In the genomic region with DNA sequence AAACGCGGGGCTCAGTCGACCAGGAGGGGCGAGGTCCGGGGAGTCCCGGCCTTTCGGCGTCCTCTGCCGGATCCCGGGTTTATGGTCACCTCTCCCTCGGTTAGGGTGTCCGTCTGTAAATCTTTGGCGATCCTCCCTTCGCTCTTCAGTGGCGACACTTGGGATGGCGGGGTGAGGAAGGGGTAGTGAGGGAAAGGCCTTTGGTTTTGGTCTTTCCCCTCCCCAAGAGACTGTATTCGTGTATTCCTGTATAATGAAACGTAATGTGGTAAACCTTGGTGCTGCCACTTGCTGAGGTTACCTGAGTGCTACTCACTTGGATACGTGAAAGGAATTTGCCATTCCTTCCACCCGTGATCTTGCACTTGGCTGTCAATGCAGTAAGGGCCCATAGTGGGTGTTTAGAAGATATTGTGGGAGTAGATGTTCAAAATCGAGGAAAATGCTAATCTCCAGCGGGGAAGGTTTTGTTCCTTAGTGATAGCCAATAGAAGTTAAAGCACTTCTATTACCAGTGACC, we compare ENCODE assay signal across 7 cellular contexts. TPM values are rescaled to one million over a fixed set of nuclear protein-coding genes. Genes with fewer than 3 reads are reported as not detected.
DNase-seq lines count a peak whose midpoint lies in the region; ATAC-seq, FAIRE-seq and TF ChIP-seq lines count a peak whose summit lies in the region.

No MANE protein-coding gene starts in this region.

- peak overlapping the region; percentile 94 to 96 for H3K27ac Mint-ChIP-seq in natural killer cell treated with Interleukin-12 subunit alpha and Interleukin-12 subunit beta and Interleukin-15 and Interleukin-18, amount 100 ng/mL, for 72 hours

- H3K9me3 Mint-ChIP-seq in natural killer cell treated with Interleukin-12 subunit alpha and Interleukin-12 subunit beta and Interleukin-15 and Interleukin-18, amount 100 ng/mL, for 72 hours: no peaks in the 10 kb centered on the region

- ATAC-seq in GM19438 (IDR thresholded peaks at IDR 0.05; ENCODE audit: low read depth, unreplicated experiment): peak; percentile 11
- no peak for ATAC-seq in natural killer cell treated with Interleukin-12 subunit alpha and Interleukin-12 subunit beta and Interleukin-15 and Interleukin-18, amount 100 ng/mL, for 72 hours

- H3K27me3 ChIP-seq in HL-60 (ENCODE audit: insufficient read depth, poor library complexity, severe bottlenecking): no peaks in the 10 kb centered on the region

- peak overlapping the region; percentile 92 for H3K4me3 ChIP-seq in HL-60 (replicated peaks; ENCODE audit: insufficient read depth, low read length)

- FAIRE-seq in HTR-8/SVneo (lab: Jason Lieb, UNC): no peak

- peaks cover 9% of the 10 kb centered on the region for H3K36me3 Mint-ChIP-seq in natural killer cell treated with Interleukin-12 subunit alpha and Interleukin-12 subunit beta and Interleukin-15 and Interleukin-18, amount 100 ng/mL, for 72 hours

- no peaks in the 10 kb centered on the region for H3K27me3 Mint-ChIP-seq in natural killer cell treated with Interleukin-12 subunit alpha and Interleukin-12 subunit beta and Interleukin-15 and Interleukin-18, amount 100 ng/mL, for 72 hours

- no peak for TF ChIP-seq CTCF in HL-60 (IDR thresholded peaks at IDR 0.05; ENCODE audit: insufficient read depth, low read length)

- peak overlapping the region; percentile 93 for H3K4me3 Mint-ChIP-seq in natural killer cell treated with Interleukin-12 subunit alpha and Interleukin-12 subunit beta and Interleukin-15 and Interleukin-18, amount 100 ng/mL, for 72 hours

- H3K27ac ChIP-seq in HL-60 (replicated peaks) (peak overlapping the region; percentile 97), cingulate gyrus (ENCODE audit: low read depth, low read length) (peak overlapping the region; percentile 87)

- H3K4me1 Mint-ChIP-seq in natural killer cell treated with Interleukin-12 subunit alpha and Interleukin-12 subunit beta and Interleukin-15 and Interleukin-18, amount 100 ng/mL, for 72 hours (ENCODE audit: low read depth in 2 of 2): peaks cover 27 to 34% of the 10 kb centered on the region in 2 donors

- no peak for DNase-seq in HL-60 (ENCODE audit: low read depth in 1 of 2, low spot score in 1 of 2)
- DNase-seq in natural killer cell treated with Interleukin-12 subunit alpha and Interleukin-12 subunit beta and Interleukin-15 and Interleukin-18, amount 100 ng/mL, for 72 hours (ENCODE audit: low spot score): no peak
- no peak for DNase-seq in GF-D8 (lab: John Stamatoyannopoulos, UW)
- no peak for DNase-seq in HTR-8/SVneo (ENCODE audit: insufficient read length, low spot score)
- no peak for DNase-seq in kidney tubule cell (ENCODE audit: low spot score)

RNA-seq across cellular contexts. Expression of a gene that starts 0.5 kb away (rescaled TPM):
- total RNA-seq in natural killer cell treated with Interleukin-12 subunit alpha and Interleukin-12 subunit beta and Interleukin-15 and Interleukin-18, amount 100 ng/mL, for 72 hours: 10 to 100 TPM; 48.0 to 78.0 TPM
